In the genomic region with DNA sequence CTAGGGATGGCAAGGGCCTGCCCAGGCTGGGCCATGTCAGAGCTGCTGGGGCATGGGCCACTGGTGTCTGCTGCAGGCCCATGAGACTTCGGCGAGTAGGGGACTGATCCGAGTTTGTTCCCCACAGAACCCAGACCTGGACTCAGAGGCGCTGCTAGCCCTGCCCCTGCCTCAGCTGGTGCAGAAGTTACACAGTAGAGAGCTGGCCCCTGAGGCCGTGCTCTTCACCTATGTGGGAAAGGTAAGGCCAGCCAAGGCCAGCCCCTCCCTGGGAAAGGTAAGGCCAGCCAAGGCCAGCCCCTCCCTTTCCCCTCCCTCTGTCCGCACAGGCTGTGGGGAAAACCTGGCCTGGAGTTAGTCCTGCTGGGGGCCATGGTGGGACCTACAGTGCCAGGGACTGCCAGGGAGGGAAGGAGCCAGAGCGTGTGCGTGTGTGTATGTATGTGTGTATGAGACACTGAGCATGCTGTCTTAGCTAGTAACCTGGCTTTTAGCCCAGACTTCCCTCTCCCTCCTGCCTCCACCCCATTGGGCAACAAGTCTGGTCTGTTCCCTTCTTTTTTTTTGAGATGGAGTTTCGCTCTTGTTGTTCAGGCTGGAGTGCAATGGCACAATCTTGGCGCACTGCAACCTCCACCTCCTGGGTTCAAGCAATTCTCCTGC, we compare ENCODE assay signal across 9 cellular contexts. TPM values are rescaled to one million over a fixed set of nuclear protein-coding genes. Genes with fewer than 3 reads are reported as not detected.
A peak's percentile ranks its signal among the peaks of the same experiment; 100 is the strongest.
DNase-seq lines count a peak whose midpoint lies in the region; ATAC-seq, FAIRE-seq and TF ChIP-seq lines count a peak whose summit lies in the region.
"Had no signal": no experiment of that assay in that cellular context is flagged by ENCODE, and none has a peak within 500 bp of the region (broad histone marks: within the 10 kb centered on the region; RNA-seq: fewer than 3 reads in every experiment).

No MANE protein-coding gene starts in this region.

- no peaks in the 10 kb centered on the region for H4K20me1 ChIP-seq in smooth muscle cell (ENCODE audit: low read depth)

- no peak for TF ChIP-seq CTCF in bronchial epithelial cell (IDR thresholded peaks at IDR 0.05; ENCODE audit: insufficient read depth, low read length, severe bottlenecking)
- no peak for TF ChIP-seq CTCF in type B pancreatic cell (conservative IDR thresholded peaks at IDR 0.05)
- no peak for TF ChIP-seq CTCF in smooth muscle cell (IDR thresholded peaks at IDR 0.05; ENCODE audit: borderline replicate concordance, insufficient read depth, poor library complexity, severe bottlenecking)

- H2AFZ ChIP-seq in smooth muscle cell (ENCODE audit: low read depth): no peak overlapping the region

- ATAC-seq in HG02938 (IDR thresholded peaks at IDR 0.05; ENCODE audit: unreplicated experiment): no peak
- ATAC-seq in HG03520 (IDR thresholded peaks at IDR 0.05; ENCODE audit: unreplicated experiment): no peak

- peaks cover 16% of the 10 kb centered on the region for H3K4me1 Mint-ChIP-seq in type B pancreatic cell (ENCODE audit: unreplicated experiment)

- H3K36me3 Mint-ChIP-seq in type B pancreatic cell: peaks cover 6% of the 10 kb centered on the region

- no peak overlapping the region for H3K4me3 ChIP-seq in bronchial epithelial cell (ENCODE audit: low read depth, low read length)
- no peak overlapping the region for H3K4me3 ChIP-seq in smooth muscle cell

- peaks cover 6% of the 10 kb centered on the region for H3K4me1 ChIP-seq in smooth muscle cell (ENCODE audit: low read depth)

- FAIRE-seq in bronchial epithelial cell (lab: Jason Lieb, UNC): peak; percentile 86
- FAIRE-seq: endometrium had no signal

- no peak overlapping the region for H3K27ac ChIP-seq in smooth muscle cell (ENCODE audit: low read depth)

- DNase-seq in DMS 273 treated with DMSO at 0.1 percent for 48 hours (lab: John Stamatoyannopoulos, UW) (peak; percentile 84), NCI-H2107 (lab: John Stamatoyannopoulos, UW) (peak; percentile 39), bronchial epithelial cell (ENCODE audit: low read depth) (peak; percentile 97), left kidney (ENCODE audit: low read depth, low spot score) (peak; percentile 71), type B pancreatic cell (ENCODE audit: extremely low spot score, unreplicated experiment) (no peak), smooth muscle cell (lab: John Stamatoyannopoulos, UW; ENCODE audit: unreplicated experiment) (no peak)

- no peak overlapping the region for H3K4me2 ChIP-seq in smooth muscle cell

- H3F3A ChIP-seq in smooth muscle cell (ENCODE audit: low read depth): no peaks in the 10 kb centered on the region

- no peak overlapping the region for H3K4me3 Mint-ChIP-seq in type B pancreatic cell

- H3K36me3 ChIP-seq in bronchial epithelial cell (ENCODE audit: control insufficient read depth, insufficient read depth, low read length) (peaks cover 6% of the 10 kb centered on the region), smooth muscle cell (ENCODE audit: low read depth) (no peaks in the 10 kb centered on the region)

- H3K79me2 ChIP-seq in smooth muscle cell (ENCODE audit: low read depth): no peaks in the 10 kb centered on the region

- H3K27me3 ChIP-seq in bronchial epithelial cell (ENCODE audit: control insufficient read depth, insufficient read depth, low read length): no peaks in the 10 kb centered on the region
- H3K27me3 ChIP-seq in smooth muscle cell (ENCODE audit: low read depth): peaks cover 7% of the 10 kb centered on the region

- peaks cover 7% of the 10 kb centered on the region for H3K27me3 Mint-ChIP-seq in type B pancreatic cell

- H3K9me3 ChIP-seq in smooth muscle cell (replicated peaks; ENCODE audit: low read depth): no peaks in the 10 kb centered on the region

- no peak overlapping the region for H3K9ac ChIP-seq in smooth muscle cell (ENCODE audit: low read depth)

- WGBS in smooth muscle cell (ENCODE audit: low lambda C conversion rate): 57% methylated on average over 10 of the region's 10 CpGs

- H3K27ac Mint-ChIP-seq in type B pancreatic cell: peak overlapping the region; percentile 48

- no peaks in the 10 kb centered on the region for H3K9me3 Mint-ChIP-seq in type B pancreatic cell

RNA-seq across cellular contexts. Expression of gene FAAH, which starts 8.0 kb away (rescaled TPM):
- total RNA-seq in bronchial epithelial cell (10.2 and 10.5 TPM in 2 replicates), type B pancreatic cell (ENCODE audit: low replicate concordance) (30.8 and 32.0 TPM in 2 replicates), smooth muscle cell (8.9 and 11.1 TPM in 2 replicates)
- 5.7 and 12.1 TPM in 2 replicates for polyA plus RNA-seq in smooth muscle cell

Comparison
In these comparisons a context has a peak if more than half of its experiments do, and no peak if none do; other contexts are left out.
1. DNase-seq: peak in DMS 273 treated with DMSO at 0.1 percent for 48 hours (single experiment), NCI-H2107 (single experiment), bronchial epithelial cell (single experiment) and left kidney (single experiment); none in type B pancreatic cell (single experiment) and smooth muscle cell (single experiment).